7 cellular contexts compared by ENCODE assay signal in the genomic region with DNA sequence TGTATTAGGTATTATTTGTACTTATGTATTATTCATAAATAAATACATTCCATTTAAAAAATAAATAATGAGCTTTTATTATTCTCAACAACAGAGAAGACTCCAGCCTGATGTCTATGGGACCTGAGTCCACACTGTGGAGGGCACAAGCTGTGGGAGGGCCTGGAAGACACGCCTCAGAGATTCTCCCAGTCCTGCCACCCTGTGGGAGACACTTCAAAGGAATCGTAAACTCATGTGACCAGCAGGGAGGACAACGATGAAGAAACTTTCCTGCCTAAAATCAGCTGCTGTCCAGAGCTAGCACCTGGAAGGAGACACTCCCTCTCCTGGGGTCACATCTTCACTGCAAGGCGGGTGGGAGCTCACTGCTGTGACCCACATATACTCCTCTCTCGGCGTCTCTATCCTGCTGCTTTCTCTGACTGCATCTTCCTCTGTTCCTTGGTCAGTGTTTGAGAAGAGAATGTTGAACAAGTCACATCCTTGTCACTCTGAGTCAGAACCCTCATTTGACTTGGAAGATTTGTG. TPM values are rescaled to one million over a fixed set of nuclear protein-coding genes. Genes with fewer than 3 reads are reported as not detected.
DNase-seq lines count a peak whose midpoint lies in the region; ATAC-seq, FAIRE-seq and TF ChIP-seq lines count a peak whose summit lies in the region.
"Not testable (repeated sequence)": the region's sequence is repeated elsewhere in the genome, so short reads cannot be mapped to it uniquely, and the experiment has no call there.

No MANE protein-coding gene starts in this region.

- H3K4me2 ChIP-seq in GM23338; PC-3 (ENCODE audit: low read length); K562 (ENCODE audit: insufficient read depth, low read length); HepG2 (ENCODE audit: low read depth, low read length): not testable (repeated sequence)

- H3K4me1 ChIP-seq in Caco-2; GM23338 (ENCODE audit: insufficient read depth); PC-3 (ENCODE audit: insufficient read depth, low read length); K562 (replicated peaks in 1 of 2; ENCODE audit: control insufficient read depth in 2 of 2, insufficient read depth in 2 of 2, low read length in 2 of 2); HepG2 (ENCODE audit: insufficient read depth, low read length): not testable (repeated sequence)

- POLR2A ChIA-PET in Caco-2 (lab: Charles Lee); PC-3 (lab: Charles Lee; ENCODE audit: unreplicated experiment); WTC11 (lab: Charles Lee); K562 (lab: Yijun Ruan, JAX); HepG2 (lab: Yijun Ruan, JAX): not testable (repeated sequence)

- peaks cover 62% of the 10 kb centered on the region for H3K36me3 Mint-ChIP-seq in Caco-2 (ENCODE audit: insufficient read depth, unreplicated experiment)
- peaks cover 38% of the 10 kb centered on the region for H3K36me3 Mint-ChIP-seq in GM23338 (ENCODE audit: low read depth)
- peaks cover 44% of the 10 kb centered on the region for H3K36me3 Mint-ChIP-seq in WTC11

- H3K4me3 Mint-ChIP-seq in Caco-2 (ENCODE audit: unreplicated experiment); GM23338; WTC11: not testable (repeated sequence)

- not testable (repeated sequence) for DNase-seq in Caco-2; GM23338 (ENCODE audit: low spot score); PC-3; WTC11 (ENCODE audit: low spot score); K562 (ENCODE audit: extremely low read depth in 1 of 4, low spot score in 3 of 4); bronchial epithelial cell (ENCODE audit: low read depth); HepG2 (ENCODE audit: low spot score)

- TF ChIP-seq EP300 in K562 (IDR thresholded peaks at IDR 0.05; ENCODE audit: low read length); HepG2 (IDR thresholded peaks at IDR 0.05; ENCODE audit: low read depth in 2 of 2, low read length in 2 of 2); HepG2 (CRISPR knock-in tag; IDR thresholded peaks at IDR 0.05; ENCODE audit: borderline replicate concordance): not testable (repeated sequence)

- not testable (repeated sequence) for H3K27me3 Mint-ChIP-seq in Caco-2 (ENCODE audit: insufficient read depth, unreplicated experiment); GM23338 (ENCODE audit: insufficient read depth, low read depth, poor library complexity); WTC11 (ENCODE audit: low read depth)

- not testable (repeated sequence) for H3K27ac ChIP-seq in GM23338 (ENCODE audit: low read depth); PC-3 (ENCODE audit: low read length); K562 (ENCODE audit: extremely low read depth, low read depth, low read length); HepG2 (ENCODE audit: extremely low read length, insufficient read depth, low read length)

- H3K9ac ChIP-seq in PC-3 (ENCODE audit: low read length); K562 (ENCODE audit: insufficient read depth in 1 of 2, low read depth in 2 of 2, low read length in 2 of 2); HepG2 (ENCODE audit: insufficient read depth, low read depth, low read length): not testable (repeated sequence)

- intact Hi-C loops in Caco-2 (cut with micrococcal nuclease; ENCODE audit: unreplicated experiment); PC-3 (cut with micrococcal nuclease); K562 (cut with micrococcal nuclease); HepG2 (cut with micrococcal nuclease; ENCODE audit: unreplicated experiment): not testable (repeated sequence)

- not testable (repeated sequence) for H4K20me1 ChIP-seq in GM23338 (replicated peaks; ENCODE audit: insufficient read depth); PC-3 (ENCODE audit: low read length); K562 (replicated peaks; ENCODE audit: control insufficient read depth, insufficient read depth, low read length); HepG2 (ENCODE audit: insufficient read depth, low read length)

- not testable (repeated sequence) for H3K27ac Mint-ChIP-seq in Caco-2 (ENCODE audit: unreplicated experiment); GM23338; WTC11

- H3F3A ChIP-seq in GM23338 (replicated peaks; ENCODE audit: low read depth); PC-3 (ENCODE audit: low read length, unreplicated experiment): not testable (repeated sequence)

- H3K4me3 ChIP-seq in Caco-2 (ENCODE audit: low read depth, low read length); GM23338; PC-3 (ENCODE audit: low read length); K562; bronchial epithelial cell (ENCODE audit: low read depth, low read length); HepG2 (replicated peaks in 1 of 3; ENCODE audit: insufficient read depth in 1 of 3, low read depth in 2 of 3, low read length in 3 of 3): not testable (repeated sequence)

- ATAC-seq in GM23338 (peak; percentile 62), PC-3 (peak; percentile 82), WTC11 (peak; percentile 48), K562 (peak; percentile 63), HepG2 (peak; percentile 41)

- not testable (repeated sequence) for H3K36me3 ChIP-seq in Caco-2 (ENCODE audit: control insufficient read depth, insufficient read depth, low read length); bronchial epithelial cell (ENCODE audit: control insufficient read depth, insufficient read depth, low read length)
- H3K36me3 ChIP-seq in GM23338 (ENCODE audit: insufficient read depth) = peaks cover 25% of the 10 kb centered on the region
- H3K36me3 ChIP-seq in PC-3 (ENCODE audit: low read depth, low read length) = peaks cover 15% of the 10 kb centered on the region; the same call in 1 of the 2 replicates
- H3K36me3 ChIP-seq in K562 (ENCODE audit: control insufficient read depth, insufficient read depth, low read length) = peaks cover 58% of the 10 kb centered on the region
- H3K36me3 ChIP-seq in HepG2 (replicated peaks in 1 of 2; ENCODE audit: control insufficient read depth in 1 of 2, insufficient read depth in 2 of 2, low read length in 2 of 2) = peaks cover 12 to 50% of the 10 kb centered on the region in 2 experiments

- not testable (repeated sequence) for TF ChIP-seq POLR2A in K562 (conservative IDR thresholded peaks at IDR 0.05); HepG2 (IDR thresholded peaks at IDR 0.05; ENCODE audit: insufficient read depth in 1 of 2, low read depth in 2 of 2, low read length in 2 of 2)

- not testable (repeated sequence) for H3K79me2 ChIP-seq in GM23338 (replicated peaks; ENCODE audit: insufficient read depth); PC-3 (ENCODE audit: low read length); K562 (ENCODE audit: control insufficient read depth, insufficient read depth, low read length); HepG2 (ENCODE audit: insufficient read depth, low read length)

- not testable (repeated sequence) for H3K9me3 Mint-ChIP-seq in Caco-2 (ENCODE audit: unreplicated experiment); GM23338; WTC11

- not testable (repeated sequence) for H3K9me2 ChIP-seq in GM23338 (ENCODE audit: insufficient read depth); PC-3 (replicated peaks; ENCODE audit: low read length)

- FAIRE-seq in K562 (lab: Jason Lieb, UNC) (peak; percentile 86), bronchial epithelial cell (lab: Jason Lieb, UNC) (peak; percentile 93), HepG2 (lab: Jason Lieb, UNC) (peak; percentile 12)

- TF ChIP-seq CTCF in Caco-2 (IDR thresholded peaks at IDR 0.05; ENCODE audit: insufficient read depth in 1 of 2, low read depth in 1 of 2, low read length in 1 of 2, severe bottlenecking in 1 of 2, unreplicated experiment in 1 of 2); GM23338 (conservative IDR thresholded peaks at IDR 0.05; ENCODE audit: low read depth in 2 of 2); PC-3 (conservative IDR thresholded peaks at IDR 0.05; ENCODE audit: low read depth, low read length); WTC11 (IDR thresholded peaks at IDR 0.05); K562 (IDR thresholded peaks at IDR 0.05 in 2 of 3, conservative IDR thresholded peaks at IDR 0.05 in 1 of 3; ENCODE audit: insufficient read depth in 2 of 3, low read depth in 1 of 3, low read length in 3 of 3); bronchial epithelial cell (IDR thresholded peaks at IDR 0.05; ENCODE audit: insufficient read depth, low read length, severe bottlenecking); HepG2 (CRISPR knock-in tag; IDR thresholded peaks at IDR 0.05): not testable (repeated sequence)

- H2AFZ ChIP-seq in GM23338; PC-3 (ENCODE audit: low read length); K562 (ENCODE audit: low read depth, low read length); HepG2 (ENCODE audit: low read length): not testable (repeated sequence)

- not testable (repeated sequence) for TF ChIP-seq RAD21 in K562 (CRISPR knock-in tag; conservative IDR thresholded peaks at IDR 0.05 in 1 of 2, IDR thresholded peaks at IDR 0.05 in 1 of 2); HepG2 (CRISPR knock-in tag; IDR thresholded peaks at IDR 0.05)

- H3K27me3 ChIP-seq in Caco-2 (replicated peaks; ENCODE audit: control insufficient read depth, insufficient read depth, low read length); GM23338 (ENCODE audit: insufficient read depth); PC-3 (ENCODE audit: low read length); K562 (ENCODE audit: control insufficient read depth in 2 of 2, insufficient read depth in 2 of 2, low read length in 2 of 2); bronchial epithelial cell (ENCODE audit: control insufficient read depth, insufficient read depth, low read length); HepG2 (ENCODE audit: control insufficient read depth in 1 of 2, insufficient read depth in 2 of 2, low read length in 2 of 2): not testable (repeated sequence)

- in situ Hi-C loops in K562 (cut with MboI); HepG2 (cut with HindIII; ENCODE audit: extremely low pct_ligation_motif_present, low pct_unique_long_range_greater_than_20kb): not testable (repeated sequence)

- H3K4me1 Mint-ChIP-seq in Caco-2 (ENCODE audit: low read depth, unreplicated experiment); GM23338; WTC11: not testable (repeated sequence)

- CTCF ChIA-PET in Caco-2 (lab: Charles Lee); WTC11 (lab: Charles Lee); K562 (lab: Yijun Ruan, JAX; ENCODE audit: low intra/inter-chr PET ratio); HepG2 (lab: Yijun Ruan, JAX; ENCODE audit: low intra/inter-chr PET ratio, low total read pairs): not testable (repeated sequence)
- CTCF ChIA-PET in PC-3 (lab: Charles Lee) = interaction anchor here (0.6 kb wide), 2 partner anchors 45 to 204 kb away, joined by 3 read pairs; partner anchors contain the start of gene KBTBD2

- H3K9me3 ChIP-seq in Caco-2; PC-3 (ENCODE audit: low read length); K562 (replicated peaks; ENCODE audit: control insufficient read depth, insufficient read depth, low read depth, low read length); HepG2 (ENCODE audit: low read length): not testable (repeated sequence)

- 56% methylated on average over 3 of the region's 6 CpGs for WGBS in K562 (ENCODE audit: insufficient coverage, low coverage, missing lambda C conversion rate)
- 81% methylated on average over 3 of the region's 6 CpGs for WGBS in HepG2 (ENCODE audit: low lambda C conversion rate)

- BruUV-seq in Caco-2 (replicated peaks; lab: Mats Ljungman, UMichigan) (TSS peak; percentile 75), PC-3 (replicated peaks; lab: Mats Ljungman, UMichigan) (TSS peak; percentile 35), K562 (replicated peaks; lab: Mats Ljungman, UMichigan) (TSS peak; percentile 62)
- BruUV-seq in HepG2 (replicated peaks; lab: Mats Ljungman, UMichigan) = not testable (repeated sequence)

- not testable (repeated sequence) for H3K9me1 ChIP-seq in K562 (ENCODE audit: control insufficient read depth, insufficient read depth, low read length)

RNA-seq across cellular contexts. Expression of gene RP9, which starts 14.4 kb away (rescaled TPM):
- total RNA-seq in Caco-2 (2022) = 20.3 and 22.2 TPM in 2 replicates
- total RNA-seq in GM23338 (2014; rRNA removed; shearing (Covaris generic)) = 3.3 and 8.7 TPM in 2 replicates
- polyA plus RNA-seq in GM23338 (2016; fragmentation: Nextera tagmentation; extraction: Ambion mirVana) = 40.8 and 43.2 TPM in 2 replicates
- total RNA-seq in PC-3 (2014; rRNA removed) = 24.6 and 33.9 TPM in 2 replicates
- 10.7 to 10.9 TPM (median 10.8 TPM) in 3 replicates for total RNA-seq in WTC11 (2021)
- total RNA-seq in K562 (2011; cell fraction: chromatin; rRNA removed; ENCODE audit: low replicate concordance) = 23.8 and 53.6 TPM in 2 replicates
- 16.1 and 17.7 TPM in 2 replicates for total RNA-seq in K562 (2011; cell fraction: nucleolus; rRNA removed)
- 25.6 and 35.3 TPM in 2 replicates for total RNA-seq in K562 (2011; cell fraction: nucleoplasm; rRNA removed)
- total RNA-seq in K562 (2014; rRNA removed) = 34.0 and 35.6 TPM in 2 replicates
- total RNA-seq in K562 (2014; rRNA removed; fragmentation: Illumina TruSeq; extraction: Trizol) = 33.4 and 36.6 TPM in 2 replicates
- total RNA-seq in K562 (2015; rRNA removed; fragmentation: Illumina TruSeq; extraction: Trizol) = 33.0 and 35.2 TPM in 2 replicates
- 17.5 and 19.3 TPM in 2 replicates for total RNA-seq in K562 (2021)
- 35.0 and 36.0 TPM in 2 replicates for polyA plus RNA-seq in K562 (2011; rRNA removed)
- 15.8 and 21.0 TPM in 2 replicates for polyA plus RNA-seq in K562 (2011; cell fraction: cytosol; rRNA removed)
- 26.4 and 38.1 TPM in 2 replicates for polyA plus RNA-seq in K562 (2011; cell fraction: nucleus; rRNA removed)
- polyA plus RNA-seq in K562 (2012) = 23.7 and 24.2 TPM in 2 replicates
- 36.9 and 44.8 TPM in 2 replicates for polyA plus RNA-seq in K562 (2014; fragmentation: Illumina TruSeq; extraction: Trizol)
- polyA plus RNA-seq in K562 (2014; fragmentation: Nextera tagmentation; extraction: Ambion mirVana) = 10 to 100 TPM; 10.7 to 11.1 TPM
- polyA plus RNA-seq in K562 (2014; rRNA removed) = 28.5 and 29.5 TPM in 2 replicates
- polyA minus RNA-seq in K562 (2011; rRNA and poly(A)+ RNA removed) = 27.3 and 37.1 TPM in 2 replicates
- polyA minus RNA-seq in K562 (2011; cell fraction: cytosol; rRNA and poly(A)+ RNA removed) = 10.5 and 11.0 TPM in 2 replicates
- 12.9 and 25.1 TPM in 2 replicates for polyA minus RNA-seq in K562 (2011; cell fraction: nucleus; rRNA and poly(A)+ RNA removed)
- total RNA-seq in bronchial epithelial cell = 12.1 and 12.2 TPM in 2 replicates
- 14.2 and 15.1 TPM in 2 replicates for total RNA-seq in HepG2 (2016; rRNA removed; fragmentation: Illumina TruSeq; extraction: Trizol)
- total RNA-seq in HepG2 (2016; cell fraction: cytosol; rRNA removed; fragmentation: Illumina TruSeq; extraction: Trizol; ENCODE audit: low read depth) = 16.3 and 18.5 TPM in 2 replicates
- total RNA-seq in HepG2 (2016; cell fraction: insoluble cytoplasmic fraction; rRNA removed; fragmentation: Illumina TruSeq; extraction: Trizol) = 14.5 and 17.3 TPM in 2 replicates
- total RNA-seq in HepG2 (2016; cell fraction: membrane; rRNA removed; fragmentation: Illumina TruSeq; extraction: Trizol) = 19.1 and 19.9 TPM in 2 replicates
- total RNA-seq in HepG2 (2016; cell fraction: nucleus; rRNA removed; fragmentation: Illumina TruSeq; extraction: Trizol) = 11.1 and 12.8 TPM in 2 replicates
- polyA plus RNA-seq in HepG2 (2011; rRNA removed) = 13.1 and 18.6 TPM in 2 replicates
- polyA plus RNA-seq in HepG2 (2011; cell fraction: cytosol; rRNA removed) = 11.4 and 12.2 TPM in 2 replicates
- 12.4 and 12.9 TPM in 2 replicates for polyA plus RNA-seq in HepG2 (2011; cell fraction: nucleus; rRNA removed)
- polyA plus RNA-seq in HepG2 (2012) = 13.8 and 14.7 TPM in 2 replicates
- polyA plus RNA-seq in HepG2 (2016; cell fraction: cytosol; fragmentation: Illumina TruSeq; extraction: Trizol; ENCODE audit: low read depth) = 17.6 and 18.4 TPM in 2 replicates
- 20.5 and 21.8 TPM in 2 replicates for polyA plus RNA-seq in HepG2 (2016; cell fraction: insoluble cytoplasmic fraction; fragmentation: Illumina TruSeq; extraction: Trizol; ENCODE audit: low read depth)
- 17.7 and 19.3 TPM in 2 replicates for polyA plus RNA-seq in HepG2 (2016; cell fraction: membrane; fragmentation: Illumina TruSeq; extraction: Trizol; ENCODE audit: low read depth)
- 16.9 and 19.9 TPM in 2 replicates for polyA plus RNA-seq in HepG2 (2016; cell fraction: nucleus; fragmentation: Illumina TruSeq; extraction: Trizol; ENCODE audit: insufficient read depth, low read depth)
- polyA minus RNA-seq in HepG2 (2011; rRNA and poly(A)+ RNA removed; ENCODE audit: low replicate concordance) = 8.1 and 14.2 TPM in 2 replicates
- 6.9 and 7.9 TPM in 2 replicates for polyA minus RNA-seq in HepG2 (2011; cell fraction: cytosol; rRNA and poly(A)+ RNA removed)
- 16.7 and 23.4 TPM in 2 replicates for polyA minus RNA-seq in HepG2 (2011; cell fraction: nucleus; rRNA and poly(A)+ RNA removed)

RNA-seq across cellular contexts. Expression of gene NT5C3A, which starts 32.2 kb away (rescaled TPM):
- total RNA-seq in Caco-2 (2022) (32.6 and 38.9 TPM in 2 replicates), PC-3 (2014; rRNA removed) (34.3 and 35.0 TPM in 2 replicates), WTC11 (2021) (15.0 to 18.6 TPM (median 15.9 TPM) in 3 replicates), K562 (2014; rRNA removed) (42.9 and 45.1 TPM in 2 replicates), K562 (2014; rRNA removed; fragmentation: Illumina TruSeq; extraction: Trizol) (60.1 and 62.7 TPM in 2 replicates), K562 (2015; rRNA removed; fragmentation: Illumina TruSeq; extraction: Trizol) (38.8 and 43.4 TPM in 2 replicates), K562 (2021) (33.1 and 36.1 TPM in 2 replicates), bronchial epithelial cell (22.4 and 49.8 TPM in 2 replicates), HepG2 (2016; rRNA removed; fragmentation: Illumina TruSeq; extraction: Trizol) (22.8 and 34.0 TPM in 2 replicates)
- total RNA-seq in GM23338 (2014; rRNA removed; shearing (Covaris generic)) = 28.5 and 36.8 TPM in 2 replicates
- polyA plus RNA-seq in GM23338 (2016; fragmentation: Nextera tagmentation; extraction: Ambion mirVana) (42.8 and 45.8 TPM in 2 replicates), K562 (2011; rRNA removed) (34.6 and 43.1 TPM in 2 replicates), K562 (2014; fragmentation: Illumina TruSeq; extraction: Trizol) (40.0 and 41.7 TPM in 2 replicates), K562 (2014; fragmentation: Nextera tagmentation; extraction: Ambion mirVana) (10 to 100 TPM; 18.6 to 27.0 TPM), K562 (2014; rRNA removed) (35.0 and 47.6 TPM in 2 replicates), HepG2 (2011; rRNA removed) (9.6 and 16.9 TPM in 2 replicates)
- 35.5 and 114 TPM in 2 replicates for total RNA-seq in K562 (2011; cell fraction: chromatin; rRNA removed; ENCODE audit: low replicate concordance)
- total RNA-seq in K562 (2011; cell fraction: nucleolus; rRNA removed) = 28.3 and 40.7 TPM in 2 replicates
- 50.2 and 78.4 TPM in 2 replicates for total RNA-seq in K562 (2011; cell fraction: nucleoplasm; rRNA removed)
- 4.3 and 11.8 TPM in 2 replicates for polyA plus RNA-seq in K562 (2011; cell fraction: cytosol; rRNA removed)
- polyA plus RNA-seq in K562 (2011; cell fraction: nucleus; rRNA removed) = 8.1 and 14.4 TPM in 2 replicates
- polyA plus RNA-seq in K562 (2012) = 32.9 and 39.1 TPM in 2 replicates
- 22.4 and 29.2 TPM in 2 replicates for polyA minus RNA-seq in K562 (2011; rRNA and poly(A)+ RNA removed)
- 8.5 and 10.3 TPM in 2 replicates for polyA minus RNA-seq in K562 (2011; cell fraction: cytosol; rRNA and poly(A)+ RNA removed)
- 12.5 and 20.1 TPM in 2 replicates for polyA minus RNA-seq in K562 (2011; cell fraction: nucleus; rRNA and poly(A)+ RNA removed)
- 16.1 and 17.7 TPM in 2 replicates for total RNA-seq in HepG2 (2016; cell fraction: cytosol; rRNA removed; fragmentation: Illumina TruSeq; extraction: Trizol; ENCODE audit: low read depth)
- total RNA-seq in HepG2 (2016; cell fraction: insoluble cytoplasmic fraction; rRNA removed; fragmentation: Illumina TruSeq; extraction: Trizol) = 20.7 and 28.8 TPM in 2 replicates
- total RNA-seq in HepG2 (2016; cell fraction: membrane; rRNA removed; fragmentation: Illumina TruSeq; extraction: Trizol) = 18.3 and 19.0 TPM in 2 replicates
- 33.8 and 36.2 TPM in 2 replicates for total RNA-seq in HepG2 (2016; cell fraction: nucleus; rRNA removed; fragmentation: Illumina TruSeq; extraction: Trizol)
- 4.9 and 7.5 TPM in 2 replicates for polyA plus RNA-seq in HepG2 (2011; cell fraction: cytosol; rRNA removed)
- 3.7 and 5.4 TPM in 2 replicates for polyA plus RNA-seq in HepG2 (2011; cell fraction: nucleus; rRNA removed)
- polyA plus RNA-seq in HepG2 (2012) = 22.4 and 29.1 TPM in 2 replicates
- 6.0 and 6.1 TPM in 2 replicates for polyA plus RNA-seq in HepG2 (2016; cell fraction: cytosol; fragmentation: Illumina TruSeq; extraction: Trizol; ENCODE audit: low read depth)
- polyA plus RNA-seq in HepG2 (2016; cell fraction: insoluble cytoplasmic fraction; fragmentation: Illumina TruSeq; extraction: Trizol; ENCODE audit: low read depth) = 24.5 and 27.3 TPM in 2 replicates
- 13.7 and 13.9 TPM in 2 replicates for polyA plus RNA-seq in HepG2 (2016; cell fraction: membrane; fragmentation: Illumina TruSeq; extraction: Trizol; ENCODE audit: low read depth)
- polyA plus RNA-seq in HepG2 (2016; cell fraction: nucleus; fragmentation: Illumina TruSeq; extraction: Trizol; ENCODE audit: insufficient read depth, low read depth) = 42.4 and 45.3 TPM in 2 replicates
- 2.7 and 3.2 TPM in 2 replicates for polyA minus RNA-seq in HepG2 (2011; rRNA and poly(A)+ RNA removed; ENCODE audit: low replicate concordance)
- 5.7 and 7.7 TPM in 2 replicates for polyA minus RNA-seq in HepG2 (2011; cell fraction: cytosol; rRNA and poly(A)+ RNA removed)
- 28.3 and 30.0 TPM in 2 replicates for polyA minus RNA-seq in HepG2 (2011; cell fraction: nucleus; rRNA and poly(A)+ RNA removed)

RNA-seq across cellular contexts. Expression of gene BBS9, which starts 34.6 kb away (rescaled TPM):
- 4.7 and 5.6 TPM in 2 replicates for total RNA-seq in Caco-2 (2022)
- total RNA-seq in GM23338 (2014; rRNA removed; shearing (Covaris generic)) = 66.1 and 69.6 TPM in 2 replicates
- polyA plus RNA-seq in GM23338 (2016; fragmentation: Nextera tagmentation; extraction: Ambion mirVana) = 21.9 and 27.2 TPM in 2 replicates
- total RNA-seq in PC-3 (2014; rRNA removed) = 5.7 and 13.0 TPM in 2 replicates
- total RNA-seq in WTC11 (2021) = 53.8 to 59.0 TPM (median 56.6 TPM) in 3 replicates
- 3.9 and 7.5 TPM in 2 replicates for total RNA-seq in K562 (2011; cell fraction: chromatin; rRNA removed; ENCODE audit: low replicate concordance)
- 2.0 and 3.7 TPM in 2 replicates for total RNA-seq in K562 (2011; cell fraction: nucleolus; rRNA removed)
- 4.2 TPM in 2 replicates for total RNA-seq in K562 (2011; cell fraction: nucleoplasm; rRNA removed)
- 1.3 and 2.4 TPM in 2 replicates for total RNA-seq in K562 (2014; rRNA removed)
- 2.2 and 2.5 TPM in 2 replicates for total RNA-seq in K562 (2014; rRNA removed; fragmentation: Illumina TruSeq; extraction: Trizol)
- total RNA-seq in K562 (2015; rRNA removed; fragmentation: Illumina TruSeq; extraction: Trizol) = 2.3 and 2.4 TPM in 2 replicates
- 2.1 and 3.1 TPM in 2 replicates for total RNA-seq in K562 (2021)
- 1.6 and 3.3 TPM in 2 replicates for polyA plus RNA-seq in K562 (2011; rRNA removed)
- 0.48 and 0.80 TPM in 2 replicates for polyA plus RNA-seq in K562 (2011; cell fraction: cytosol; rRNA removed)
- polyA plus RNA-seq in K562 (2011; cell fraction: nucleus; rRNA removed) = 2.0 TPM in 2 replicates
- polyA plus RNA-seq in K562 (2012) = 1.3 and 2.5 TPM in 2 replicates
- polyA plus RNA-seq in K562 (2014; fragmentation: Illumina TruSeq; extraction: Trizol) = 2.0 and 2.2 TPM in 2 replicates
- 1 to 10 TPM in 1 of 2 experiments, under 1 TPM in 1; 0.77 to 1.4 TPM for polyA plus RNA-seq in K562 (2014; fragmentation: Nextera tagmentation; extraction: Ambion mirVana)
- polyA plus RNA-seq in K562 (2014; rRNA removed) = 3.0 and 3.7 TPM in 2 replicates
- 3.2 and 4.3 TPM in 2 replicates for polyA minus RNA-seq in K562 (2011; rRNA and poly(A)+ RNA removed)
- polyA minus RNA-seq in K562 (2011; cell fraction: cytosol; rRNA and poly(A)+ RNA removed) = 1.7 and 2.5 TPM in 2 replicates
- polyA minus RNA-seq in K562 (2011; cell fraction: nucleus; rRNA and poly(A)+ RNA removed) = 3.4 and 8.1 TPM in 2 replicates
- total RNA-seq in bronchial epithelial cell = 4.2 and 4.5 TPM in 2 replicates
- 7.8 and 9.4 TPM in 2 replicates for total RNA-seq in HepG2 (2016; rRNA removed; fragmentation: Illumina TruSeq; extraction: Trizol)
- total RNA-seq in HepG2 (2016; cell fraction: cytosol; rRNA removed; fragmentation: Illumina TruSeq; extraction: Trizol; ENCODE audit: low read depth) = 56.8 and 57.9 TPM in 2 replicates
- 7.6 and 8.9 TPM in 2 replicates for total RNA-seq in HepG2 (2016; cell fraction: insoluble cytoplasmic fraction; rRNA removed; fragmentation: Illumina TruSeq; extraction: Trizol)
- total RNA-seq in HepG2 (2016; cell fraction: membrane; rRNA removed; fragmentation: Illumina TruSeq; extraction: Trizol) = 11.2 and 18.5 TPM in 2 replicates
- 11.6 and 13.3 TPM in 2 replicates for total RNA-seq in HepG2 (2016; cell fraction: nucleus; rRNA removed; fragmentation: Illumina TruSeq; extraction: Trizol)
- 5.1 and 5.2 TPM in 2 replicates for polyA plus RNA-seq in HepG2 (2011; rRNA removed)
- 3.5 and 4.2 TPM in 2 replicates for polyA plus RNA-seq in HepG2 (2011; cell fraction: cytosol; rRNA removed)
- 5.7 and 6.4 TPM in 2 replicates for polyA plus RNA-seq in HepG2 (2011; cell fraction: nucleus; rRNA removed)
- polyA plus RNA-seq in HepG2 (2012) = 4.3 and 5.5 TPM in 2 replicates
- polyA plus RNA-seq in HepG2 (2016; cell fraction: cytosol; fragmentation: Illumina TruSeq; extraction: Trizol; ENCODE audit: low read depth) = 1.2 and 1.8 TPM in 2 replicates
- 6.9 and 7.0 TPM in 2 replicates for polyA plus RNA-seq in HepG2 (2016; cell fraction: insoluble cytoplasmic fraction; fragmentation: Illumina TruSeq; extraction: Trizol; ENCODE audit: low read depth)
- 2.6 and 2.8 TPM in 2 replicates for polyA plus RNA-seq in HepG2 (2016; cell fraction: membrane; fragmentation: Illumina TruSeq; extraction: Trizol; ENCODE audit: low read depth)
- 3.9 and 4.8 TPM in 2 replicates for polyA plus RNA-seq in HepG2 (2016; cell fraction: nucleus; fragmentation: Illumina TruSeq; extraction: Trizol; ENCODE audit: insufficient read depth, low read depth)
- 11.2 and 28.4 TPM in 2 replicates for polyA minus RNA-seq in HepG2 (2011; rRNA and poly(A)+ RNA removed; ENCODE audit: low replicate concordance)
- polyA minus RNA-seq in HepG2 (2011; cell fraction: cytosol; rRNA and poly(A)+ RNA removed) = 4.0 and 12.4 TPM in 2 replicates
- 57.8 and 69.5 TPM in 2 replicates for polyA minus RNA-seq in HepG2 (2011; cell fraction: nucleus; rRNA and poly(A)+ RNA removed)
